Comparison of ENCODE assay signal across 9 cellular contexts in the genomic region with DNA sequence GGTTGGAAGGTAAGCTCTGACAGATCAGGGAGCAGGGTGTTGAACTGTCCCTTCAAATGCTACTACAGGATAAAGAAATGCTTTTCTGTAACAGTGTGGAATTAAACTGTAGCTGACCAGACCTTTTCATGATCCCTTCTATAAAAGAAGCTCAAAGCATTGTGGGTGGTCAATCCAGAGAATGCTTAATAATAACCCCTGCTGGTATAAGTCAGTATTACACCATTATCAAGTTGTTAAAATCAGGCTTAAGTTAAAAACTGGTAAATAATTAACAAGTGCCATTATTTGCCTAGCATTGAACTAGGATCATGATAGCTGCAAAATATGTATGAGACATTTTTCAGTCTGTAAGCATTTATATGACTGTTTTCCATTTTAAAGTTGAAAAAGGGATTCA.
DNase-seq lines count a peak whose midpoint lies in the region; ATAC-seq and TF ChIP-seq lines count a peak whose summit lies in the region.
"Had no signal": no experiment of that assay in that cellular context is flagged by ENCODE, and none has a peak within 500 bp of the region (broad histone marks: within the 10 kb centered on the region; RNA-seq: fewer than 3 reads in every experiment).

No MANE protein-coding gene starts in this region.

- no peak overlapping the region for H3K27ac ChIP-seq in left ventricle myocardium inferior (replicated peaks)
- H3K27ac ChIP-seq in foreskin keratinocyte = no peak overlapping the region
- H3K27ac ChIP-seq in vagina = no peak overlapping the region
- H3K27ac ChIP-seq: BLaER1 had no signal

- DNase-seq in left ventricle myocardium inferior (no peak), Right ventricle myocardium superior (no peak), NCI-H69 (lab: John Stamatoyannopoulos, UW) (peak; percentile 43), foreskin keratinocyte (no peak), vagina (ENCODE audit: extremely low spot score in 2 of 2) (no peak), NCI-H510A (lab: John Stamatoyannopoulos, UW) (no peak), superior temporal gyrus (ENCODE audit: extremely low spot score) (no peak)

- H3K4me3 ChIP-seq in left ventricle myocardium inferior (no peak overlapping the region), vagina (no peak overlapping the region)
- H3K4me3 ChIP-seq: BLaER1 had no signal

- H3K9me3 ChIP-seq in left ventricle myocardium inferior (replicated peaks) (no peaks in the 10 kb centered on the region), vagina (no peaks in the 10 kb centered on the region)
- H3K9me3 ChIP-seq: BLaER1 had no signal

- intact Hi-C loops in left ventricle myocardium inferior (cut with micrococcal nuclease) (no loop called here), Right ventricle myocardium superior (cut with DNase I) (no loop called here), vagina (cut with DNase I) (no loop called here)

- ATAC-seq in Right ventricle myocardium superior (ENCODE audit: poor library complexity) (no peak), foreskin keratinocyte (peak; percentile 53), HG02610 (IDR thresholded peaks at IDR 0.05; ENCODE audit: unreplicated experiment) (no peak)

- peak; percentile 42 for TF ChIP-seq CTCF in left ventricle myocardium inferior (IDR thresholded peaks at IDR 0.05; ENCODE audit: borderline replicate concordance)
- TF ChIP-seq CTCF in foreskin keratinocyte (conservative IDR thresholded peaks at IDR 0.05) = peak; percentile 51
- peak in 2 of 3 experiments; percentile 5 to 11 for TF ChIP-seq CTCF in vagina (IDR thresholded peaks at IDR 0.05)

- no peak for TF ChIP-seq POLR2A in vagina (IDR thresholded peaks at IDR 0.05)

- H3K36me3 ChIP-seq in left ventricle myocardium inferior (no peaks in the 10 kb centered on the region), vagina (no peaks in the 10 kb centered on the region)
- H3K36me3 ChIP-seq: BLaER1 had no signal

- no peaks in the 10 kb centered on the region for H3K27me3 ChIP-seq in left ventricle myocardium inferior (ENCODE audit: low read depth)
- H3K27me3 ChIP-seq in foreskin keratinocyte = no peaks in the 10 kb centered on the region
- no peaks in the 10 kb centered on the region for H3K27me3 ChIP-seq in vagina
- H3K27me3 ChIP-seq: BLaER1 had no signal

- no peaks in the 10 kb centered on the region for H3K4me1 ChIP-seq in left ventricle myocardium inferior
- peaks cover 6% of the 10 kb centered on the region for H3K4me1 ChIP-seq in foreskin keratinocyte
- no peaks in the 10 kb centered on the region for H3K4me1 ChIP-seq in vagina
- H3K4me1 ChIP-seq: BLaER1 had no signal
